ENCODE assay signal across 25 cellular contexts in the genomic region with DNA sequence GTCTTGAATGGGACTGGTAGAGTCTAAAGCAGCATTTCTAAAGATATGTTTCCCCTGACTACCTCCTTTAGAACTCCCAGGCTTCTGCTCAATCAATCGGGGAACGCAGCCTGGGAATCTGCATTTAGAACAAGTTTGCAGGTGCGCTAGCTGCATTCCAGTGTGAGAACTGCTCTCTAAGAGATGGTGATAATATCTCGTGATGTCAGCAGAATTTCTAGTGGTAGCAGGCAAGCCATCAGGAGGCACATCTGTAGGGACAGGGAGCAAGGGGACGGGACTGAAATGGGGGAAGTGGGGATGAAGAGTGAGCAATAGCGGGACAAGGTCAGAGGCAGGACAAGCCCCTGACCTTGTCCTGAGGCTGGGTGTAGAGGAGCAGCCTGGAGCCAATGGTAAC.
DNase-seq lines count a peak whose midpoint lies in the region; ATAC-seq, FAIRE-seq and TF ChIP-seq lines count a peak whose summit lies in the region.
"Had no signal": no experiment of that assay in that cellular context is flagged by ENCODE, and none has a peak within 500 bp of the region (broad histone marks: within the 10 kb centered on the region; RNA-seq: fewer than 3 reads in every experiment).

No MANE protein-coding gene starts in this region.

- no peaks in the 10 kb centered on the region for H3K4me1 ChIP-seq in A549
- H3K4me1 ChIP-seq in Karpas-422 (ENCODE audit: low read length), result no peaks in the 10 kb centered on the region
- H3K4me1 ChIP-seq in mesenchymal stem cell (ENCODE audit: control insufficient read depth, insufficient read depth, low read depth, low read length), result no peaks in the 10 kb centered on the region
- H3K4me1 ChIP-seq: Caco-2 had no signal

- DNase-seq in A549 (ENCODE audit: low read depth in 1 of 2, low spot score in 1 of 2), result no peak
- peak; percentile 20 for DNase-seq in Karpas-422
- no peak for DNase-seq in mesenchymal stem cell
- DNase-seq in effector CD4-positive, alpha-beta T cell, result no peak
- no peak for DNase-seq in D721Med (ENCODE audit: insufficient read length, low spot score)
- DNase-seq in omental fat pad (ENCODE audit: low spot score), result no peak
- DNase-seq: 8988T; AML-193; Caco-2; Calu3; CD4-positive, alpha-beta T cell; CD8-positive, alpha-beta T cell; DMS 273 treated with DMSO at 0.1 percent for 48 hours; DMS153; DMS53; DMS79; DND-41; EL; GDM1 had no signal

- H4K8ac ChIP-seq in mesenchymal stem cell (ENCODE audit: low read length), result no peak overlapping the region

- no peak overlapping the region for H3K27ac ChIP-seq in A549
- no peak overlapping the region for H3K27ac ChIP-seq in Karpas-422 (ENCODE audit: low read length)
- H3K27ac ChIP-seq in mesenchymal stem cell (ENCODE audit: low read length, poor library complexity, severe bottlenecking), result no peak overlapping the region
- H3K27ac ChIP-seq: BLaER1 treated with 17β-estradiol and CSF1 and Interleukin-3, amounts not matched to agents 10 nM and 100 nM; C4-2B had no signal

- no peak overlapping the region for H2BK120ac ChIP-seq in mesenchymal stem cell (ENCODE audit: low read depth, low read length)

- H2BK12ac ChIP-seq in mesenchymal stem cell (ENCODE audit: low read length in 2 of 2), result no peak overlapping the region

- no peak overlapping the region for H2BK5ac ChIP-seq in mesenchymal stem cell (ENCODE audit: low read depth, low read length, poor library complexity, severe bottlenecking)

- peak overlapping the region in 1 of 2 experiments; percentile 92 for H3K14ac ChIP-seq in mesenchymal stem cell (ENCODE audit: low read length in 2 of 2)

- H2BK15ac ChIP-seq in mesenchymal stem cell (ENCODE audit: low read depth, poor library complexity, severe bottlenecking), result no peak overlapping the region

- H3K9ac ChIP-seq in Karpas-422 (ENCODE audit: low read length) (no peak overlapping the region), mesenchymal stem cell (ENCODE audit: low read length) (no peak overlapping the region)
- H3K9ac ChIP-seq: BLaER1 treated with 17β-estradiol and CSF1 and Interleukin-3, amounts not matched to agents 10 nM and 100 nM had no signal

- no peak overlapping the region for H4K91ac ChIP-seq in mesenchymal stem cell (ENCODE audit: low read length)

- no peak overlapping the region for H3K4ac ChIP-seq in mesenchymal stem cell (ENCODE audit: low read depth in 1 of 2, low read length in 2 of 2)

- no peaks in the 10 kb centered on the region for H3K9me2 ChIP-seq in Karpas-422 (replicated peaks; ENCODE audit: insufficient read depth, low read length)

- H4K20me1 ChIP-seq in Karpas-422 (ENCODE audit: insufficient read depth, low read depth, low read length), result no peaks in the 10 kb centered on the region
- H4K20me1 ChIP-seq: BLaER1 treated with 17β-estradiol and CSF1 and Interleukin-3, amounts not matched to agents 10 nM and 100 nM had no signal

- no peak for TF ChIP-seq POLR2A in A549 (IDR thresholded peaks at IDR 0.05; ENCODE audit: low read length)

- CTCF ChIA-PET in A549 (lab: Yijun Ruan, JAX), result no interaction called here

- FAIRE-seq in A549 (lab: Jason Lieb, UNC) (no peak), D721Med (lab: Jason Lieb, UNC) (no peak)
- FAIRE-seq: A204.1, GM12878, GM12892, GM18507 had no signal

- H3K27me3 ChIP-seq in Karpas-422 (ENCODE audit: low read length) (no peaks in the 10 kb centered on the region), mesenchymal stem cell (ENCODE audit: control insufficient read depth in 1 of 2, insufficient read depth in 1 of 2, low read length in 2 of 2) (no peaks in the 10 kb centered on the region)
- H3K27me3 ChIP-seq: BLaER1 treated with 17β-estradiol and CSF1 and Interleukin-3, amounts not matched to agents 10 nM and 100 nM had no signal

- ATAC-seq in A549, result no peak
- no peak for ATAC-seq in omental fat pad (ENCODE audit: low FRiP score)
- ATAC-seq: CD8-positive, alpha-beta T cell; GM12878 had no signal

- POLR2A ChIA-PET in A549 (lab: Yijun Ruan, JAX), result no interaction called here

- TF ChIP-seq EP300 in A549 (IDR thresholded peaks at IDR 0.05), result no peak

- WGBS in A549 (ENCODE audit: missing lambda C conversion rate), result 86% methylated on average over 6 of the region's 6 CpGs
- WGBS in mesenchymal stem cell, result 87% methylated on average over 6 of the region's 6 CpGs

- TF ChIP-seq RAD21 in A549 (conservative IDR thresholded peaks at IDR 0.05 in 1 of 2, IDR thresholded peaks at IDR 0.05 in 1 of 2), result no peak

- H2AK5ac ChIP-seq in mesenchymal stem cell (ENCODE audit: low read length, severe bottlenecking), result no peak overlapping the region

- H2AFZ ChIP-seq in Karpas-422 (ENCODE audit: low read length), result no peak overlapping the region
- peak overlapping the region; percentile 61 for H2AFZ ChIP-seq in mesenchymal stem cell (ENCODE audit: low read depth, low read length)

- H3K79me2 ChIP-seq in Karpas-422 (ENCODE audit: low read length), result no peaks in the 10 kb centered on the region

- H3K9me3 ChIP-seq in A549, result no peaks in the 10 kb centered on the region
- no peaks in the 10 kb centered on the region for H3K9me3 ChIP-seq in Karpas-422 (ENCODE audit: low read length)
- no peaks in the 10 kb centered on the region for H3K9me3 ChIP-seq in mesenchymal stem cell (ENCODE audit: control insufficient read depth, low read length)
- H3K9me3 ChIP-seq: Caco-2 had no signal

- H3K4me3 ChIP-seq in A549 (no peak overlapping the region), Karpas-422 (ENCODE audit: low read length) (no peak overlapping the region), mesenchymal stem cell (ENCODE audit: insufficient read depth in 1 of 2, low read depth in 1 of 2, low read length in 2 of 2) (no peak overlapping the region)
- H3K4me3 ChIP-seq: BLaER1 treated with 17β-estradiol and CSF1 and Interleukin-3, amounts not matched to agents 10 nM and 100 nM; GM12878 had no signal

- no peak overlapping the region for H3K18ac ChIP-seq in mesenchymal stem cell (ENCODE audit: low read depth in 1 of 2, low read length in 2 of 2)

- H3K79me1 ChIP-seq in mesenchymal stem cell (replicated peaks; ENCODE audit: low read length, poor library complexity, severe bottlenecking), result no peaks in the 10 kb centered on the region

- no peak for TF ChIP-seq CTCF in A549 (IDR thresholded peaks at IDR 0.05)
- TF ChIP-seq CTCF in D721Med (IDR thresholded peaks at IDR 0.05; ENCODE audit: insufficient read depth, missing control alignments), result no peak
- TF ChIP-seq CTCF in omental fat pad (IDR thresholded peaks at IDR 0.05), result no peak

- H3K4me2 ChIP-seq in A549 (no peak overlapping the region), Karpas-422 (ENCODE audit: low read depth, low read length, poor library complexity, severe bottlenecking) (no peak overlapping the region), mesenchymal stem cell (ENCODE audit: low read length, poor library complexity, severe bottlenecking) (no peak overlapping the region)
- H3K4me2 ChIP-seq: BLaER1 treated with 17β-estradiol and CSF1 and Interleukin-3, amounts not matched to agents 10 nM and 100 nM had no signal

- H3K23ac ChIP-seq in mesenchymal stem cell (ENCODE audit: low read length in 2 of 2), result no peak overlapping the region

- H3K36me3 ChIP-seq in Karpas-422 (ENCODE audit: insufficient read depth, low read length) (no peaks in the 10 kb centered on the region), mesenchymal stem cell (ENCODE audit: control insufficient read depth in 1 of 2, insufficient read depth in 2 of 2, low read depth in 1 of 2, low read length in 2 of 2) (no peaks in the 10 kb centered on the region)

TF ChIP-seq in A549, 52 proteins besides CTCF, POLR2A, EP300 and RAD21:
- TF ChIP-seq MAFK (IDR thresholded peaks at IDR 0.05; ENCODE audit: partially characterized antibody), result peak; percentile 42
- TF ChIP-seq, protein P1, sequence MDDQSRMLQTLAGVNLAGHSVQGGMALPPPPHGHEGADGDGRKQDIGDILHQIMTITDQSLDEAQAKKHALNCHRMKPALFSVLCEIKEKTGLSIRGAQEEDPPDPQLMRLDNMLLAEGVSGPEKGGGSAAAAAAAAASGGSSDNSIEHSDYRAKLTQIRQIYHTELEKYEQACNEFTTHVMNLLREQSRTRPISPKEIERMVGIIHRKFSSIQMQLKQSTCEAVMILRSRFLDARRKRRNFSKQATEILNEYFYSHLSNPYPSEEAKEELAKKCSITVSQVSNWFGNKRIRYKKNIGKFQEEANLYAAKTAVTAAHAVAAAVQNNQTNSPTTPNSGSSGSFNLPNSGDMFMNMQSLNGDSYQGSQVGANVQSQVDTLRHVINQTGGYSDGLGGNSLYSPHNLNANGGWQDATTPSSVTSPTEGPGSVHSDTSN (IDR thresholded peaks at IDR 0.05), result no peak
